ENCODE assay signal across 9 cellular contexts in genomic region chr15:58043192-58043903, GRCh38. TPM values are rescaled to one million over a fixed set of nuclear protein-coding genes. Genes with fewer than 3 reads are reported as not detected.
DNase-seq lines count a peak whose midpoint lies in the region; ATAC-seq and TF ChIP-seq lines count a peak whose summit lies in the region.
"Had no signal": no experiment of that assay in that cellular context is flagged by ENCODE, and none has a peak within 500 bp of the region (broad histone marks: within the 10 kb centered on the region; RNA-seq: fewer than 3 reads in every experiment).

No MANE protein-coding gene starts in this region.

- ATAC-seq in T-helper 17 cell (peak; percentile 44), GM19452 (IDR thresholded peaks at IDR 0.05; ENCODE audit: unreplicated experiment) (no peak), GM21447 (IDR thresholded peaks at IDR 0.05; ENCODE audit: unreplicated experiment) (no peak)
- peak; percentile 63 for ATAC-seq in naive thymus-derived CD4-positive, alpha-beta T cell

- H3K9me3 ChIP-seq in T-helper 17 cell (ENCODE audit: control insufficient read depth, low read length, poor library complexity, severe bottlenecking) = no peaks in the 10 kb centered on the region
- no peaks in the 10 kb centered on the region for H3K9me3 ChIP-seq in naive thymus-derived CD4-positive, alpha-beta T cell (ENCODE audit: control insufficient read depth in 2 of 3, low read length in 3 of 3)

- intact Hi-C loops in CD14-positive monocyte (cut with micrococcal nuclease) = loop anchor here in 1 of 2 donors (5.0 kb wide), 1 partner anchor 139 kb away; no protein-coding TSS in a partner anchor
- intact Hi-C loops in naive thymus-derived CD4-positive, alpha-beta T cell (cut with micrococcal nuclease) = loop anchor here (1.0 to 10.0 kb wide), 3 partner anchors 23 to 1451 kb away; no protein-coding TSS in a partner anchor

- H3K4me1 Mint-ChIP-seq in CD14-positive monocyte (peaks cover 19% of the 10 kb centered on the region), T-helper 17 cell (peaks cover 3% of the 10 kb centered on the region)
- peaks cover 0 to 1% (median 0%) of the 10 kb centered on the region in 7 donors for H3K4me1 Mint-ChIP-seq in naive thymus-derived CD4-positive, alpha-beta T cell

- POLR2A ChIA-PET in naive thymus-derived CD4-positive, alpha-beta T cell (lab: Charles Lee) = no interaction called here

- H3K9me3 Mint-ChIP-seq in CD14-positive monocyte = peaks cover 0 to 3% (median 2%) of the 10 kb centered on the region in 7 donors
- H3K9me3 Mint-ChIP-seq in naive thymus-derived CD4-positive, alpha-beta T cell = peaks cover 0 to 6% (median 0%) of the 10 kb centered on the region in 11 donors

- H3K4me3 Mint-ChIP-seq in CD14-positive monocyte (no peak overlapping the region), T-helper 17 cell (no peak overlapping the region)
- no peak overlapping the region for H3K4me3 Mint-ChIP-seq in naive thymus-derived CD4-positive, alpha-beta T cell

- H3K4me1 ChIP-seq in naive thymus-derived CD4-positive, alpha-beta T cell (ENCODE audit: control insufficient read depth in 2 of 2, insufficient read depth in 2 of 2, low read length in 2 of 2) = no peaks in the 10 kb centered on the region

- CTCF ChIA-PET in naive thymus-derived CD4-positive, alpha-beta T cell (lab: Charles Lee) = no interaction called here

- H3K36me3 ChIP-seq in naive thymus-derived CD4-positive, alpha-beta T cell (ENCODE audit: control insufficient read depth in 2 of 3, insufficient read depth in 3 of 3, low read length in 3 of 3) = no peaks in the 10 kb centered on the region

- DNase-seq in CD14-positive monocyte (ENCODE audit: low spot score) (no peak), HCEC 1CT (peak; percentile 34), T-helper 17 cell (peak in 2 of 3 donors; percentile 13), dermis blood vessel endothelial cell (peak; percentile 63), HPDE6-E6E7 (ENCODE audit: extremely low spot score) (no peak)
- DNase-seq in naive thymus-derived CD4-positive, alpha-beta T cell = peak in 4 of 9 donors; percentile 10 to 36 (median 20)

- no peaks in the 10 kb centered on the region for H3K27me3 ChIP-seq in naive thymus-derived CD4-positive, alpha-beta T cell (ENCODE audit: control insufficient read depth in 2 of 2, insufficient read depth in 2 of 2, low read length in 2 of 2)

- peak; percentile 83 for TF ChIP-seq CTCF in CD14-positive monocyte (IDR thresholded peaks at IDR 0.05)

- H3K27ac ChIP-seq in naive thymus-derived CD4-positive, alpha-beta T cell (ENCODE audit: low read depth, low read length) = no peak overlapping the region
- H3K27ac ChIP-seq: epithelial cell of prostate had no signal

- no peak overlapping the region for H3K4me3 ChIP-seq in naive thymus-derived CD4-positive, alpha-beta T cell (ENCODE audit: low read length)

- peaks cover 0 to 2% (median 0%) of the 10 kb centered on the region in 3 donors for H3K27me3 Mint-ChIP-seq in CD14-positive monocyte (ENCODE audit: low read depth in 3 of 3)
- peaks cover 71% of the 10 kb centered on the region for H3K27me3 Mint-ChIP-seq in T-helper 17 cell
- peaks cover 27 to 63% (median 45%) of the 10 kb centered on the region in 5 donors for H3K27me3 Mint-ChIP-seq in naive thymus-derived CD4-positive, alpha-beta T cell

- H3K36me3 Mint-ChIP-seq in CD14-positive monocyte = no peaks in the 10 kb centered on the region
- no peaks in the 10 kb centered on the region for H3K36me3 Mint-ChIP-seq in T-helper 17 cell (ENCODE audit: low read depth)
- no peaks in the 10 kb centered on the region for H3K36me3 Mint-ChIP-seq in naive thymus-derived CD4-positive, alpha-beta T cell

- no peak overlapping the region for H3K27ac Mint-ChIP-seq in CD14-positive monocyte
- no peak overlapping the region for H3K27ac Mint-ChIP-seq in T-helper 17 cell
- H3K27ac Mint-ChIP-seq in naive thymus-derived CD4-positive, alpha-beta T cell = no peak overlapping the region

RNA-seq across cellular contexts. Expression of gene ALDH1A2, which starts 22.2 kb away (rescaled TPM):
- polyA plus RNA-seq in CD14-positive monocyte = 1 to 10 TPM; 3.4 to 5.1 TPM
- under 1 TPM in 1 of 2 donors, not detected in 1; 0.47 TPM for total RNA-seq in T-helper 17 cell
- 29.4 and 70.9 TPM in 2 replicates for total RNA-seq in dermis blood vessel endothelial cell
- total RNA-seq in naive thymus-derived CD4-positive, alpha-beta T cell = 1 to 10 TPM in 1 of 5 experiments, not detected in 4; 1.7 TPM
- not detected for polyA plus RNA-seq in naive thymus-derived CD4-positive, alpha-beta T cell

Comparison
In these comparisons a context has a peak if more than half of its experiments do, and no peak if none do; other contexts are left out.
1. DNase-seq: peak in HCEC 1CT (single experiment), T-helper 17 cell (2 of 3) and dermis blood vessel endothelial cell (single experiment); none in CD14-positive monocyte (single experiment) and HPDE6-E6E7 (single experiment).
2. ATAC-seq: peak in T-helper 17 cell (single experiment) and naive thymus-derived CD4-positive, alpha-beta T cell (single experiment); none in GM19452 (single experiment) and GM21447 (single experiment).
3. RNA of gene ALDH1A2, which starts 22.2 kb away (total RNA-seq): 29.4 to 70.9 TPM in dermis blood vessel endothelial cell; 0.47 TPM in T-helper 17 cell and 1.7 TPM in naive thymus-derived CD4-positive, alpha-beta T cell; every median in the first group is over 10 times any median in the second.